ENCODE assay signal across 35 cellular contexts in the genomic region with DNA sequence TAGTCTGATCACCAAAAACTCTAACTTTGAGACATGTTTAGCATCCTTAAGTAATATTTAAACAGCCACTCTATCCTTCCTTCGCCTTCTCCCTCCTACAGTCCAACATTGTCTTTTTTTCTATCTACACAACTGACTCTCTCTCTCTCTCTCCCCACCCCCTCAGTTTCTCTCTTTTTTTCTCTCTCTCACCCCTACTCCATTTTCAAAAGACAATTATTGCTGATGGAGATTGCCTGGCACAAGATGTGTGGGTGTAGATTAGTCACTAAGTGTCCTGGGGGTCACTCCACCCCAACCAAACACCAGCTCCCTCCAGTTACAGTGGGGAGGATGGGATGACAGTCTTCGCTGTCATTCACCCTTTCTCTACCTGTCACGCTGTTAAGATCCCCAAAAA.
"Had no signal": no experiment of that assay in that cellular context is flagged by ENCODE, and none has a peak within 500 bp of the region (broad histone marks: within the 10 kb centered on the region; RNA-seq: fewer than 3 reads in every experiment).

No MANE protein-coding gene starts in this region.

- H3K4me2 ChIP-seq: KMS-11 had no signal

- H3K27me3 ChIP-seq: MG63 had no signal

- H3K9me3 ChIP-seq: MG63 had no signal

- H3K36me3 ChIP-seq: MG63 had no signal

- DNase-seq: Karpas-422, Kasumi-1, MG63, MM.1S, MV-4-11, NCI-H1048, NCI-H1092, NCI-H1092 treated with DMSO at 0.1 percent for 48 hours, NCI-H1105, NCI-H1105 treated with DMSO at 0.1 percent for 48 hours, NCI-H1417, NCI-H1417 treated with DMSO at 0.1 percent for 48 hours, NCI-H1436, NCI-H1436 treated with DMSO at 0.1 percent for 48 hours, NCI-H146, NCI-H1694, NCI-H1694 treated with DMSO at 0.1 percent for 48 hours, NCI-H187, NCI-H187 treated with DMSO at 0.1 percent for 48 hours, NCI-H1930, NCI-H2029, NCI-H2029 treated with DMSO at 0.1 percent for 48 hours, NCI-H2081, NCI-H2081 treated with DMSO at 0.1 percent for 48 hours, NCI-H2107, NCI-H2171, NCI-H2171 treated with DMSO at 0.1 percent for 48 hours, NCI-H2227 treated with DMSO at 0.1 percent for 48 hours, NCI-H226, NCI-H345, NCI-H446, NCI-H446 treated with DMSO at 0.1 percent for 48 hours, NCI-H510A, NCI-H510A treated with DMSO at 0.1 percent for 48 hours had no signal

- H3K27ac ChIP-seq: KMS-11 had no signal

- H3K9ac ChIP-seq: KMS-11 had no signal

- H3K4me3 ChIP-seq: MG63 had no signal
